ENCODE assay signal across 2 cellular contexts in genomic region chr10:20948723-20949327, GRCh38.
TF ChIP-seq lines count a peak whose summit lies in the region.

No MANE protein-coding gene starts in this region.

TF ChIP-seq in GM12878, 131 proteins besides CTCF, POLR2A, EP300 and RAD21:
- TF ChIP-seq, protein P1, sequence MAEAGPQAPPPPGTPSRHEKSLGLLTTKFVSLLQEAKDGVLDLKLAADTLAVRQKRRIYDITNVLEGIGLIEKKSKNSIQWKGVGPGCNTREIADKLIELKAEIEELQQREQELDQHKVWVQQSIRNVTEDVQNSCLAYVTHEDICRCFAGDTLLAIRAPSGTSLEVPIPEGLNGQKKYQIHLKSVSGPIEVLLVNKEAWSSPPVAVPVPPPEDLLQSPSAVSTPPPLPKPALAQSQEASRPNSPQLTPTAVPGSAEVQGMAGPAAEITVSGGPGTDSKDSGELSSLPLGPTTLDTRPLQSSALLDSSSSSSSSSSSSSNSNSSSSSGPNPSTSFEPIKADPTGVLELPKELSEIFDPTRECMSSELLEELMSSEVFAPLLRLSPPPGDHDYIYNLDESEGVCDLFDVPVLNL (IDR thresholded peaks at IDR 0.05; ENCODE audit: low read depth, low read length) = no peak
- peak; percentile 55 for TF ChIP-seq SPI1 (IDR thresholded peaks at IDR 0.05; ENCODE audit: borderline replicate concordance, insufficient read depth, low read depth, low read length)

TF ChIP-seq in SK-N-SH, 30 proteins besides CTCF, POLR2A, EP300 and RAD21 (continued from another document):
- no peak for TF ChIP-seq MEF2A (IDR thresholded peaks at IDR 0.05; ENCODE audit: borderline replicate concordance, low read depth)
- no peak for TF ChIP-seq RXRA (IDR thresholded peaks at IDR 0.05; ENCODE audit: borderline replicate concordance, low read depth)
- no peak for TF ChIP-seq MXI1 (IDR thresholded peaks at IDR 0.05; ENCODE audit: low read depth, low read length)
- no peak for TF ChIP-seq FOXM1 (IDR thresholded peaks at IDR 0.05; ENCODE audit: low read depth)
